8 cellular contexts compared by ENCODE assay signal in genomic region chr19:1905071-1905862, GRCh38. TPM values are rescaled to one million over a fixed set of nuclear protein-coding genes. Genes with fewer than 3 reads are reported as not detected.
DNase-seq lines count a peak whose midpoint lies in the region; ATAC-seq and TF ChIP-seq lines count a peak whose summit lies in the region.

TSS of gene ADAT3 (plus strand) at chr19:1905399. CDS start at chr19:1912048, 6,649 bp downstream.
A gene with protein sequence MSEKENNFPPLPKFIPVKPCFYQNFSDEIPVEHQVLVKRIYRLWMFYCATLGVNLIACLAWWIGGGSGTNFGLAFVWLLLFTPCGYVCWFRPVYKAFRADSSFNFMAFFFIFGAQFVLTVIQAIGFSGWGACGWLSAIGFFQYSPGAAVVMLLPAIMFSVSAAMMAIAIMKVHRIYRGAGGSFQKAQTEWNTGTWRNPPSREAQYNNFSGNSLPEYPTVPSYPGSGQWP (plus strand): TSS chr19:1905399. CDS start chr19:1915020, 9,621 bp downstream.

- peaks cover 22 to 33% of the 10 kb centered on the region in 2 donors for H3K4me1 Mint-ChIP-seq in natural killer cell

- H3K36me3 Mint-ChIP-seq in natural killer cell, result no peaks in the 10 kb centered on the region

- no peaks in the 10 kb centered on the region for H3K9me3 Mint-ChIP-seq in natural killer cell

- peak; percentile 94 to 98 (median 96) for ATAC-seq in natural killer cell

- TF ChIP-seq POLR2A in Raji (IDR thresholded peaks at IDR 0.05; ENCODE audit: insufficient read depth, low read depth, low read length), result peak; percentile 73

- H3K27me3 Mint-ChIP-seq in natural killer cell (ENCODE audit: low read depth in 2 of 2), result no peaks in the 10 kb centered on the region

- DNase-seq in EH (ENCODE audit: low read depth) (peak; percentile 99), H7 (peak; percentile 99), M059J (ENCODE audit: low read depth) (peak; percentile 98), fibroblast of mammary gland (ENCODE audit: low read depth) (peak; percentile 98), natural killer cell (peak; percentile 94)
- peak; percentile 99 for DNase-seq in activated T-helper 9 cell treated with anti-CD3 and anti-CD28 coated beads, Interleukin-2, amount 50 U/mL, for 16 hours (ENCODE audit: low read depth)
- DNase-seq in stimulated activated naive CD4-positive, alpha-beta T cell (lab: John Stamatoyannopoulos, UW), result peak; percentile 93 to 97 (median 96)

- H3K4me3 ChIP-seq in H7 (ENCODE audit: insufficient read depth, low read depth, low read length) (peak within 1 kb of the TSS; percentile 67), fibroblast of mammary gland (ENCODE audit: control insufficient read depth, low read depth, low read length) (peak within 1 kb of the TSS; percentile 68)

- H3K36me3 ChIP-seq in H7 (replicated peaks; ENCODE audit: control insufficient read depth, insufficient read depth, low read length), result no peaks in the 10 kb centered on the region

- peak within 1 kb of the TSS; percentile 92 for H3K4me3 Mint-ChIP-seq in natural killer cell

- TF ChIP-seq CTCF in fibroblast of mammary gland (conservative IDR thresholded peaks at IDR 0.05; ENCODE audit: control insufficient read depth, insufficient read depth, low read depth, low read length), result no peak
- no peak for TF ChIP-seq CTCF in natural killer cell (IDR thresholded peaks at IDR 0.05)

- peak within 1 kb of the TSS; percentile 81 to 89 for H3K27ac Mint-ChIP-seq in natural killer cell

- no peaks in the 10 kb centered on the region for H3K27me3 ChIP-seq in H7 (ENCODE audit: control insufficient read depth, insufficient read depth, low read length)

- intact Hi-C loops in natural killer cell (cut with micrococcal nuclease), result loop anchor here (1.0 to 2.0 kb wide), 2 partner anchors 8 to 20 kb away; partner anchors contain the start of gene ABHD17A

RNA-seq across cellular contexts. Expression of gene ADAT3, which starts in this region (rescaled TPM):
- 10.0 and 12.7 TPM in 2 replicates for total RNA-seq in H7 (2014; rRNA removed; shearing (Covaris generic))
- 1.0 and 6.7 TPM in 2 replicates for total RNA-seq in M059J (2014; rRNA removed; shearing (Covaris generic))
- 10 to 100 TPM; 13.0 to 20.9 (median 13.1) TPM for total RNA-seq in natural killer cell

RNA-seq across cellular contexts. Expression of the second gene that starts in this region (rescaled TPM):
- total RNA-seq in H7 (2014; rRNA removed; shearing (Covaris generic)), result 33.4 and 35.7 TPM in 2 replicates
- 75.5 and 98.0 TPM in 2 replicates for total RNA-seq in M059J (2014; rRNA removed; shearing (Covaris generic))
- total RNA-seq in natural killer cell, result 10 to 100 TPM; 43.1 to 53.7 (median 46.9) TPM

Comparison
In these comparisons a context has a peak if more than half of its experiments do, and no peak if none do; other contexts are left out.
1. Peak in every context shown above with its lines: DNase-seq, ATAC-seq and H3K4me3 ChIP-seq.